10 cellular contexts compared by ENCODE assay signal in the genomic region with DNA sequence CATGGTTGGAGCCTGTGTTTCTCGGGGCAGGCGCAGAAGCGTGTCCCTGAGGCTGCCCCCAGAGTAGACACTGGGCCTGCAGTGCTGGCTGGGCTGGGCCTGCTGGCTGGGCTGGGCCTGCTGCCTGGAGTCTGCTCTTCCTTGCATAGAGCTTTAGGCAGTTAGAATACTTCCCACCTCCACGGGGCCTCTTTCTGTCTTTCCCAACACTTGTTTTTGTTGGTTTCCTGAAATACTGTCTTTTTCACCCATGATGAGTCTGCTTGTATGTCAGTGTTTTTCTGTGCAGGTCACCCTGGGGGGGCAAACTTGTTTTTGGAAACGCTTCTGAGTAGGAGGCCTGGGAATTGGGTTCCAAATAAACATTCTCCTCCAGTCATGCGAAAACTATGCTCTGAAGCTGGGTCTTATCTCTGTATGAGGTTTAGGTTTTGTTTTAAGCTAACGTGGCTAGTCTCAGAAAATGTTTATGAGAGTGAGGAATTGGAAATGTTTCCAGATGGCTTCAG. TPM values are rescaled to one million over a fixed set of nuclear protein-coding genes. Genes with fewer than 3 reads are reported as not detected.
A peak's percentile ranks its signal among the peaks of the same experiment; 100 is the strongest.
DNase-seq lines count a peak whose midpoint lies in the region; ATAC-seq and TF ChIP-seq lines count a peak whose summit lies in the region.
"Had no signal": no experiment of that assay in that cellular context is flagged by ENCODE, and none has a peak within 500 bp of the region (broad histone marks: within the 10 kb centered on the region; RNA-seq: fewer than 3 reads in every experiment).

No MANE protein-coding gene starts in this region.

- H4K20me1 ChIP-seq in IMR-90 (ENCODE audit: insufficient read depth, low read length) = peaks cover 31% of the 10 kb centered on the region

- peaks cover 25% of the 10 kb centered on the region for H3K4me1 ChIP-seq in IMR-90 (ENCODE audit: control insufficient read depth, insufficient read depth, low read length)
- H3K4me1 ChIP-seq in muscle layer of colon (ENCODE audit: insufficient read depth, low read length) = peaks cover 23% of the 10 kb centered on the region
- no peaks in the 10 kb centered on the region for H3K4me1 ChIP-seq in urinary bladder (ENCODE audit: insufficient read depth)

- H2BK20ac ChIP-seq in IMR-90 (ENCODE audit: low read depth, low read length) = 0 out of 2 replicates have a peak overlapping the region, but pooled peaks have one; percentile 30

- no TSS peak for BruUV-seq in IMR-90 (replicated peaks; lab: Mats Ljungman, UMichigan)

- peak overlapping the region; percentile 14 for H3K4me2 ChIP-seq in IMR-90 (ENCODE audit: low read depth, low read length)

- POLR2A ChIA-PET in IMR-90 (lab: Charles Lee; ENCODE audit: unreplicated experiment) = no interaction called here

- peak overlapping the region; percentile 69 for H2AFZ ChIP-seq in IMR-90 (replicated peaks; ENCODE audit: low read length, poor library complexity)

- TF ChIP-seq CTCF in IMR-90 (conservative IDR thresholded peaks at IDR 0.05; ENCODE audit: low read depth, low read length) (no peak), lower leg skin (IDR thresholded peaks at IDR 0.05) (no peak)

- 0 out of 3 replicates have a peak overlapping the region, but pooled peaks have one; percentile 54 for H2BK15ac ChIP-seq in IMR-90 (ENCODE audit: low read depth, low read length)

- peak overlapping the region; percentile 80; the same call in 1 of the 2 replicates for H4K91ac ChIP-seq in IMR-90 (ENCODE audit: insufficient read depth, low read depth, low read length)

- H2AK5ac ChIP-seq in IMR-90 (ENCODE audit: low read depth, low read length) = peak overlapping the region; percentile 96

- H2AK9ac ChIP-seq in IMR-90 (replicated peaks; ENCODE audit: low read depth, low read length, poor library complexity) = peak overlapping the region; percentile 81

- peak overlapping the region; percentile 82 for H2BK5ac ChIP-seq in IMR-90 (ENCODE audit: low read depth, low read length, poor library complexity, severe bottlenecking)

- DNase-seq in IMR-90 (peak; percentile 99), epidermal melanocyte (ENCODE audit: insufficient read length, low spot score) (peak; percentile 42), lower leg skin (ENCODE audit: low spot score in 2 of 2) (no peak)
- DNase-seq in stimulated activated naive CD8-positive, alpha-beta T cell treated with anti-CD3 and anti-CD28 coated beads, Interleukin-15, Interleukin-2, amounts not matched to agents 100 U/mL and 50 U/mL, for 24 hours = no peak
- no peak for DNase-seq in stimulated activated CD4-positive, alpha-beta T cell treated with anti-CD3 and anti-CD28 coated beads, Interleukin-2, amount 100 ng/mL, for 24 hours
- DNase-seq: activated naive CD8-positive, alpha-beta T cell treated with anti-CD3 and anti-CD28 coated beads, Interleukin-2, amount 10 ng/mL, durations not matched to agents 7 days and 5 days; NCI-H1092 had no signal

- peaks cover 29% of the 10 kb centered on the region for H3K36me3 ChIP-seq in IMR-90 (ENCODE audit: control insufficient read depth, insufficient read depth, low read length)
- peaks cover 36% of the 10 kb centered on the region for H3K36me3 ChIP-seq in muscle layer of colon (ENCODE audit: insufficient read depth, low read length)
- H3K36me3 ChIP-seq in urinary bladder (ENCODE audit: insufficient read depth) = no peaks in the 10 kb centered on the region

- H3K9me1 ChIP-seq in IMR-90 (ENCODE audit: insufficient read depth, low read length) = peaks cover 15% of the 10 kb centered on the region

- peak overlapping the region; percentile 19 to 65; a peak in 3 of 4 replicates for H4K8ac ChIP-seq in IMR-90 (ENCODE audit: low read depth in 2 of 2, low read length in 2 of 2)

- H3K56ac ChIP-seq in IMR-90 (ENCODE audit: extremely low read depth, insufficient read depth, low read length) = no peak overlapping the region

- peak overlapping the region; percentile 92 for H3K18ac ChIP-seq in IMR-90 (ENCODE audit: low read depth, low read length)

- H3K4me3 ChIP-seq in IMR-90 (ENCODE audit: insufficient read depth, low read depth, low read length) = no peak overlapping the region
- no peak overlapping the region for H3K4me3 ChIP-seq in muscle layer of colon (ENCODE audit: low read depth in 1 of 2, low read length in 2 of 2)
- no peak overlapping the region for H3K4me3 ChIP-seq in urinary bladder (ENCODE audit: low read depth, low read length)
- no peak overlapping the region for H3K4me3 ChIP-seq in lower leg skin (ENCODE audit: low read depth, poor library complexity, severe bottlenecking)

- peak overlapping the region; percentile 66 for H3K9ac ChIP-seq in IMR-90 (ENCODE audit: low read depth, low read length)
- no peak overlapping the region for H3K9ac ChIP-seq in muscle layer of colon (ENCODE audit: low read length)

- H3K27me3 ChIP-seq in IMR-90 (ENCODE audit: control insufficient read depth, insufficient read depth, low read length) (no peaks in the 10 kb centered on the region), muscle layer of colon (ENCODE audit: control insufficient read depth in 1 of 2, insufficient read depth in 2 of 2, low read length in 2 of 2) (no peaks in the 10 kb centered on the region)

- WGBS in IMR-90 (ENCODE audit: extremely low coverage in 2 of 2, insufficient read length in 1 of 2), 2 experiments = 55% methylated on average over 2 of the region's 7 CpGs; no CpG with 5 or more reads in 1 of the 2 experiments
- WGBS in urinary bladder = 23% methylated on average over 7 of the region's 7 CpGs
- 64 to 85% methylated on average over 7 of the region's 7 CpGs for WGBS in lower leg skin, 2 donors

- no peak for TF ChIP-seq POLR2A in IMR-90 (IDR thresholded peaks at IDR 0.05; ENCODE audit: low read depth, low read length)
- no peak for TF ChIP-seq POLR2A in lower leg skin (IDR thresholded peaks at IDR 0.05)

- peak overlapping the region; percentile 76 for H3K4ac ChIP-seq in IMR-90 (ENCODE audit: low read depth, low read length)

- dilution Hi-C loops in IMR-90 (cut with HindIII; ENCODE audit: low sequenced_read_pairs, unreplicated experiment) = no loop called here

- H3K79me1 ChIP-seq in IMR-90 (ENCODE audit: low read depth in 1 of 2, low read length in 2 of 2) = peaks cover 0 to 12% of the 10 kb centered on the region in 2 experiments; a peak in 1 of 4 replicates

- H2BK120ac ChIP-seq in IMR-90 (ENCODE audit: low read depth, low read length) = peak overlapping the region; percentile 59

- H3K23ac ChIP-seq in IMR-90 (ENCODE audit: low read depth, low read length) = 0 out of 2 replicates have a peak overlapping the region, but pooled peaks have one; percentile 18

- H3K27ac ChIP-seq in IMR-90 (ENCODE audit: insufficient read depth, low read length) = peak overlapping the region; percentile 95
- H3K27ac ChIP-seq in muscle layer of colon (ENCODE audit: low read depth, low read length) = peak overlapping the region; percentile 53
- peak overlapping the region; percentile 53 for H3K27ac ChIP-seq in urinary bladder (ENCODE audit: low read depth)

- H3K14ac ChIP-seq in IMR-90 (replicated peaks; ENCODE audit: low read depth, low read length) = no peak overlapping the region

- in situ Hi-C loops in IMR-90 (cut with MboI; ENCODE audit: low sequenced_read_pairs) = no loop called here

- ATAC-seq in IMR-90 (ENCODE audit: low read depth) = peak; percentile 85
- ATAC-seq in GM21576 (IDR thresholded peaks at IDR 0.05; ENCODE audit: unreplicated experiment) = no peak
- ATAC-seq in stimulated activated naive CD8-positive, alpha-beta T cell treated with anti-CD3 and anti-CD28 coated beads, Interleukin-15, Interleukin-2, amounts not matched to agents 100 U/mL and 50 U/mL, for 24 hours = no peak

- peak overlapping the region; percentile 62 for H4K5ac ChIP-seq in IMR-90 (ENCODE audit: low read depth, low read length)

- CTCF ChIA-PET in IMR-90 (lab: Yijun Ruan, JAX) = interaction anchor here (0.6 to 1.6 kb wide), 8 partner anchors 34 to 125 kb away, joined by 3 to 4 read pairs (median 3); no protein-coding TSS in a partner anchor

- no peaks in the 10 kb centered on the region for H3K9me3 ChIP-seq in IMR-90 (ENCODE audit: control insufficient read depth, insufficient read depth, low read length)
- H3K9me3 ChIP-seq in muscle layer of colon (ENCODE audit: low read length) = no peaks in the 10 kb centered on the region

- intact Hi-C loops in IMR-90 (cut with micrococcal nuclease) (loop anchor here (1.0 to 2.0 kb wide), 3 partner anchors 34 to 122 kb away; no protein-coding TSS in a partner anchor), lower leg skin (cut with DNase I; ENCODE audit: low total_unique reads) (loop anchor here (10.0 kb wide), 1 partner anchor 112 kb away; a partner anchor contains a TSS)

- no peak for TF ChIP-seq RAD21 in IMR-90 (IDR thresholded peaks at IDR 0.05; ENCODE audit: low read length)

TF ChIP-seq in IMR-90, 13 proteins besides CTCF, POLR2A, EP300 and RAD21 (continues in another document):
- no peak for TF ChIP-seq RCOR1 (IDR thresholded peaks at IDR 0.05; ENCODE audit: insufficient replicate concordance, low read length)
- TF ChIP-seq RFX5 (IDR thresholded peaks at IDR 0.05; ENCODE audit: low read depth, low read length) = no peak
- TF ChIP-seq MAFK (IDR thresholded peaks at IDR 0.05; ENCODE audit: low read depth, low read length) = no peak
- peak; percentile 38; the same call in 1 of the 2 replicates for TF ChIP-seq NFE2L2 (IDR thresholded peaks at IDR 0.05; ENCODE audit: low read depth, low read length)
- TF ChIP-seq, protein P1, sequence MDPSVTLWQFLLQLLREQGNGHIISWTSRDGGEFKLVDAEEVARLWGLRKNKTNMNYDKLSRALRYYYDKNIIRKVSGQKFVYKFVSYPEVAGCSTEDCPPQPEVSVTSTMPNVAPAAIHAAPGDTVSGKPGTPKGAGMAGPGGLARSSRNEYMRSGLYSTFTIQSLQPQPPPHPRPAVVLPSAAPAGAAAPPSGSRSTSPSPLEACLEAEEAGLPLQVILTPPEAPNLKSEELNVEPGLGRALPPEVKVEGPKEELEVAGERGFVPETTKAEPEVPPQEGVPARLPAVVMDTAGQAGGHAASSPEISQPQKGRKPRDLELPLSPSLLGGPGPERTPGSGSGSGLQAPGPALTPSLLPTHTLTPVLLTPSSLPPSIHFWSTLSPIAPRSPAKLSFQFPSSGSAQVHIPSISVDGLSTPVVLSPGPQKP (IDR thresholded peaks at IDR 0.05; ENCODE audit: borderline replicate concordance, low read depth, low read length) = no peak
- TF ChIP-seq MXI1 (IDR thresholded peaks at IDR 0.05; ENCODE audit: borderline replicate concordance, low read depth, low read length) = no peak

RNA-seq across cellular contexts. Expression of a gene that starts 32.2 kb away (rescaled TPM):
- total RNA-seq in IMR-90 (2012; rRNA removed) = 7.3 and 9.7 TPM in 2 replicates
- polyA plus RNA-seq in IMR-90 (2012; rRNA removed) = 6.3 and 8.1 TPM in 2 replicates
- polyA plus RNA-seq in IMR-90 (2012; cell fraction: cytosol; rRNA removed) = 3.5 and 5.1 TPM in 2 replicates
- polyA plus RNA-seq in IMR-90 (2012; cell fraction: nucleus; rRNA removed; ENCODE audit: low replicate concordance) = 15.8 and 24.6 TPM in 2 replicates
- 17.5 TPM for total RNA-seq in urinary bladder
- polyA plus RNA-seq in urinary bladder = 10.4 TPM
- total RNA-seq in lower leg skin = 10 to 100 TPM; 39.0 to 61.0 (median 49.2) TPM

RNA-seq across cellular contexts. Expression of a gene that starts 32.2 kb away (rescaled TPM):
- total RNA-seq in IMR-90 (2012; rRNA removed) (24.2 and 25.8 TPM in 2 replicates), urinary bladder (36.6 TPM), lower leg skin (10 to 100 TPM; 37.5 to 55.9 (median 41.2) TPM)
- polyA plus RNA-seq in IMR-90 (2012; rRNA removed) (13.2 and 15.2 TPM in 2 replicates), urinary bladder (17.4 TPM)
- polyA plus RNA-seq in IMR-90 (2012; cell fraction: cytosol; rRNA removed) = 8.9 and 9.6 TPM in 2 replicates
- polyA plus RNA-seq in IMR-90 (2012; cell fraction: nucleus; rRNA removed; ENCODE audit: low replicate concordance) = 18.2 and 21.1 TPM in 2 replicates

Comparison
In these comparisons a context has a peak if more than half of its experiments do, and no peak if none do; other contexts are left out.
1. DNase-seq: peak in IMR-90 (single experiment) and epidermal melanocyte (single experiment); none in lower leg skin (0 of 2), stimulated activated naive CD8-positive, alpha-beta T cell treated with anti-CD3 and anti-CD28 coated beads, Interleukin-15, Interleukin-2, amounts not matched to agents 100 U/mL and 50 U/mL, for 24 hours (single experiment) and stimulated activated CD4-positive, alpha-beta T cell treated with anti-CD3 and anti-CD28 coated beads, Interleukin-2, amount 100 ng/mL, for 24 hours (0 of 2).
2. Peak in every context shown above with its lines, with median percentiles within 50 percentile points of each other: H3K27ac ChIP-seq.